ENCODE assay signal across 8 cellular contexts in genomic region chr13:79194272-79194671, GRCh38.
DNase-seq lines count a peak whose midpoint lies in the region; ATAC-seq, FAIRE-seq and TF ChIP-seq lines count a peak whose summit lies in the region.

No MANE protein-coding gene starts in this region.

- no peak overlapping the region for H2BK12ac ChIP-seq in neuronal stem cell (ENCODE audit: low read length)

- H4K8ac ChIP-seq in neuronal stem cell (ENCODE audit: low read depth, low read length): no peak overlapping the region

- FAIRE-seq in GM18507 (lab: Jason Lieb, UNC): peak; percentile 97

- H3K4me1 ChIP-seq in MM.1S (ENCODE audit: low read length) (peaks cover 49% of the 10 kb centered on the region), neuronal stem cell (ENCODE audit: control insufficient read depth in 2 of 2, insufficient read depth in 1 of 2, low read depth in 1 of 2, low read length in 2 of 2) (no peaks in the 10 kb centered on the region)

- ATAC-seq in GM21717 (IDR thresholded peaks at IDR 0.05; ENCODE audit: unreplicated experiment): peak; percentile 96

- no peak for TF ChIP-seq CTCF in MM.1S (IDR thresholded peaks at IDR 0.05; ENCODE audit: low read length)

- no peaks in the 10 kb centered on the region for H3K79me1 ChIP-seq in neuronal stem cell (ENCODE audit: low read depth, low read length)

- H3K27ac ChIP-seq in MM.1S (ENCODE audit: low read length) (peak overlapping the region; percentile 68; the same call in 1 of the 2 replicates), neuronal stem cell (replicated peaks; ENCODE audit: low read length) (no peak overlapping the region)

- H3K36me3 ChIP-seq in MM.1S (replicated peaks; ENCODE audit: insufficient read depth, low read length) (no peaks in the 10 kb centered on the region), neuronal stem cell (replicated peaks in 1 of 2; ENCODE audit: control insufficient read depth in 2 of 2, insufficient read depth in 2 of 2, low read length in 2 of 2) (no peaks in the 10 kb centered on the region)

- H4K20me1 ChIP-seq in MM.1S (ENCODE audit: insufficient read depth, low read length): no peaks in the 10 kb centered on the region

- DNase-seq in GM18507 (ENCODE audit: extremely low spot score, insufficient read length, low read depth) (peak; percentile 54), MM.1S (peak; percentile 94), germinal center (ENCODE audit: low spot score) (peak; percentile 45), dermis blood vessel endothelial cell (no peak), NCI-H1092 (lab: John Stamatoyannopoulos, UW) (no peak), GM03348 (ENCODE audit: low spot score) (no peak), neuronal stem cell (ENCODE audit: low spot score) (no peak)

- H3K4ac ChIP-seq in neuronal stem cell (ENCODE audit: low read length): no peak overlapping the region

- H2BK15ac ChIP-seq in neuronal stem cell (ENCODE audit: low read length): no peak overlapping the region

- H2AFZ ChIP-seq in MM.1S (ENCODE audit: low read length) (no peak overlapping the region), neuronal stem cell (ENCODE audit: low read length) (no peak overlapping the region)

- no peaks in the 10 kb centered on the region for H3K79me2 ChIP-seq in MM.1S (ENCODE audit: low read length)

- H3K4me3 ChIP-seq in MM.1S (ENCODE audit: low read length) (no peak overlapping the region), neuronal stem cell (ENCODE audit: low read length in 2 of 2) (no peak overlapping the region)

- no CpG with 5 or more reads among the region's 3 CpGs for WGBS in neuronal stem cell (ENCODE audit: extremely low coverage in 2 of 2, insufficient read length in 2 of 2, insufficient replicate concordance in 1 of 2), 2 donors

- no peak overlapping the region for H3K18ac ChIP-seq in neuronal stem cell (ENCODE audit: low read length)

- no peak overlapping the region for H2BK5ac ChIP-seq in neuronal stem cell (ENCODE audit: low read length)

- peaks cover 9% of the 10 kb centered on the region for H3F3A ChIP-seq in MM.1S (ENCODE audit: insufficient read depth, low read length)

- no peak overlapping the region for H4K91ac ChIP-seq in neuronal stem cell (ENCODE audit: low read depth, low read length, poor library complexity)

- H3K9me2 ChIP-seq in MM.1S (replicated peaks; ENCODE audit: insufficient read depth, low read length): no peaks in the 10 kb centered on the region

- H3K9ac ChIP-seq in MM.1S (ENCODE audit: low read length) (peak overlapping the region; percentile 11; the same call in 1 of the 2 replicates), neuronal stem cell (ENCODE audit: low read depth, low read length, poor library complexity) (no peak overlapping the region)

- H3K23ac ChIP-seq in neuronal stem cell (ENCODE audit: low read depth, low read length, poor library complexity): no peak overlapping the region

- H3K9me3 ChIP-seq in MM.1S (replicated peaks; ENCODE audit: insufficient read depth, low read length) (no peaks in the 10 kb centered on the region), neuronal stem cell (replicated peaks in 1 of 2; ENCODE audit: control insufficient read depth in 2 of 2, insufficient read depth in 1 of 2, low read depth in 1 of 2, low read length in 2 of 2) (no peaks in the 10 kb centered on the region)

- H2BK120ac ChIP-seq in neuronal stem cell (ENCODE audit: low read depth, low read length): no peak overlapping the region

- H3K27me3 ChIP-seq in MM.1S (replicated peaks; ENCODE audit: insufficient read depth, low read length): no peaks in the 10 kb centered on the region
- no peaks in the 10 kb centered on the region for H3K27me3 ChIP-seq in neuronal stem cell (ENCODE audit: control insufficient read depth in 3 of 3, insufficient read depth in 3 of 3, low read depth in 1 of 3, low read length in 3 of 3)

- H2AK5ac ChIP-seq in neuronal stem cell (ENCODE audit: low read depth, low read length): no peak overlapping the region

- H3K4me2 ChIP-seq in MM.1S (ENCODE audit: low read depth, low read length) (peak overlapping the region; percentile 53), neuronal stem cell (ENCODE audit: insufficient read depth, low read length, poor library complexity, severe bottlenecking) (no peak overlapping the region)

- no peak overlapping the region for H3K14ac ChIP-seq in neuronal stem cell (ENCODE audit: low read length)

Comparison
In these comparisons a context has a peak if more than half of its experiments do, and no peak if none do; other contexts are left out.
1. DNase-seq: peak in GM18507 (single experiment), MM.1S (single experiment) and germinal center (single experiment); none in dermis blood vessel endothelial cell (single experiment), NCI-H1092 (single experiment), GM03348 (single experiment) and neuronal stem cell (single experiment).